In the genomic region with DNA sequence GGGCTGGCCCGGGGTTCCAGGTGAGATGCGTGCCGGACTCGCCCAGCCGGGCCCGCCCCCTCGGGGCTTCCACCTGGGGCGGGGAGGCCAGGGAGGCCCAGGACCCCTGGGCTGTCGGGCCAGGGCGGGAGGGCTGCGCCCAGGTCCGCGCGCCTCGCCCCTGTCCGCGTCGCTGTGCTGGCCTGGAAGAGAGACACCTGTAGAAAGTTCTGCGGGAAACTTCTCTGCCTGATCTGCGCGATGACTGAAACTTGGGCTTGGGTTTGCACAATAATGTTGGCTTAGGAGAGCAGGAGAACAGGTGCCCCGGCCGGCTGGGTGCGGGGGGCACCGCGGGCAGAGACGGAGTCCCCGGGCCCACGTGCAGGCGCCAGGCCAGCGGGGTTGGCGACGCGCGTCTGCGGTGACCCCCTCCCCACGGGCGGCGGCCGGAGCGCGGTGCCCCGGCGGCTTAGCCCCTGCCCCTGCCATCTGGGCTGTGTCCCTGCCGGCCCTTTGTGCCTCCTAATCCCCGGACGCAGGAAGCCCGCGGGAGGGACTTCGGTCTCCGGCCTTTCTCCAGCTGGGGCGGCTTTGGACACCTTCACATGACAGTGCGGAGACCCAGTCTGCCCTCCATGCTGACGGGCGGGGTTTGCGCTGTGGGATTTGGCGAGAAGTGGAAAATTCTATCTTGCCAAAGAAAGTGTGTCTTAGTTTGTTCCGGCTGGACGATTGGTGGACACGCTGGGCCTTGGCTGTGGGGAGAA, we compare ENCODE assay signal across 1 cellular context.
TF ChIP-seq lines count a peak whose summit lies in the region.

No MANE protein-coding gene starts in this region.

TF ChIP-seq in HepG2, 621 proteins besides CTCF, POLR2A, EP300 and RAD21 (continued from another document):
- TF ChIP-seq, protein P1, sequence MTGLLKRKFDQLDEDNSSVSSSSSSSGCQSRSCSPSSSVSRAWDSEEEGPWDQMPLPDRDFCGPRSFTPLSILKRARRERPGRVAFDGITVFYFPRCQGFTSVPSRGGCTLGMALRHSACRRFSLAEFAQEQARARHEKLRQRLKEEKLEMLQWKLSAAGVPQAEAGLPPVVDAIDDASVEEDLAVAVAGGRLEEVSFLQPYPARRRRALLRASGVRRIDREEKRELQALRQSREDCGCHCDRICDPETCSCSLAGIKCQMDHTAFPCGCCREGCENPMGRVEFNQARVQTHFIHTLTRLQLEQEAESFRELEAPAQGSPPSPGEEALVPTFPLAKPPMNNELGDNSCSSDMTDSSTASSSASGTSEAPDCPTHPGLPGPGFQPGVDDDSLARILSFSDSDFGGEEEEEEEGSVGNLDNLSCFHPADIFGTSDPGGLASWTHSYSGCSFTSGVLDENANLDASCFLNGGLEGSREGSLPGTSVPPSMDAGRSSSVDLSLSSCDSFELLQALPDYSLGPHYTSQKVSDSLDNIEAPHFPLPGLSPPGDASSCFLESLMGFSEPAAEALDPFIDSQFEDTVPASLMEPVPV (CRISPR knock-in tag; IDR thresholded peaks at IDR 0.05), result peak; percentile 55; the same call in 1 of the 2 replicates
- TF ChIP-seq ARID2 (CRISPR knock-in tag; IDR thresholded peaks at IDR 0.05; ENCODE audit: borderline replicate concordance) (0 out of 2 replicates have a peak, but pooled peaks have one; percentile 59), ZNF713 (CRISPR knock-in tag; IDR thresholded peaks at IDR 0.05) (no peak), IKZF1 (IDR thresholded peaks at IDR 0.05) (no peak), KLF15 (CRISPR knock-in tag; IDR thresholded peaks at IDR 0.05; ENCODE audit: borderline replicate concordance) (no peak), ZBTB39 (CRISPR knock-in tag; IDR thresholded peaks at IDR 0.05) (no peak), ZBTB2 (CRISPR knock-in tag; IDR thresholded peaks at IDR 0.05; ENCODE audit: low read depth) (no peak), ZNF704 (CRISPR knock-in tag; IDR thresholded peaks at IDR 0.05; ENCODE audit: borderline replicate concordance) (no peak; the same call in 1 of the 2 replicates), SMAD9 (CRISPR knock-in tag; IDR thresholded peaks at IDR 0.05) (no peak), ZFP36L2 (CRISPR knock-in tag; IDR thresholded peaks at IDR 0.05) (no peak), SETDB1 (CRISPR knock-in tag; IDR thresholded peaks at IDR 0.05; ENCODE audit: borderline replicate concordance) (no peak), ZNF232 (CRISPR knock-in tag; IDR thresholded peaks at IDR 0.05; ENCODE audit: borderline replicate concordance) (peak; percentile 37; the same call in 1 of the 2 replicates), ZNF552 (CRISPR knock-in tag; IDR thresholded peaks at IDR 0.05; ENCODE audit: borderline replicate concordance) (no peak), ZNF30 (CRISPR knock-in tag; IDR thresholded peaks at IDR 0.05) (no peak), TAF15 (IDR thresholded peaks at IDR 0.05; ENCODE audit: low read depth, low read length, poor library complexity, severe bottlenecking) (no peak), ZNF83 (CRISPR knock-in tag; IDR thresholded peaks at IDR 0.05; ENCODE audit: borderline replicate concordance) (no peak), E2F1 (CRISPR knock-in tag; IDR thresholded peaks at IDR 0.05) (no peak; the same call in 1 of the 2 replicates), ZNF562 (CRISPR knock-in tag; IDR thresholded peaks at IDR 0.05; ENCODE audit: borderline replicate concordance) (no peak), ZFX (CRISPR knock-in tag; IDR thresholded peaks at IDR 0.05; ENCODE audit: low read depth) (peak; percentile 62), ZNF850 (CRISPR knock-in tag; conservative IDR thresholded peaks at IDR 0.05) (no peak), RARA (CRISPR knock-in tag; IDR thresholded peaks at IDR 0.05) (no peak), FOXO1 (CRISPR knock-in tag; IDR thresholded peaks at IDR 0.05) (no peak), ZNF678 (CRISPR knock-in tag; IDR thresholded peaks at IDR 0.05) (no peak), ZFP90 (CRISPR knock-in tag; IDR thresholded peaks at IDR 0.05; ENCODE audit: borderline replicate concordance) (no peak; the same call in 1 of the 2 replicates), SMAD1 (CRISPR knock-in tag; IDR thresholded peaks at IDR 0.05; ENCODE audit: borderline replicate concordance, low read depth) (no peak), KDM3A (CRISPR knock-in tag; IDR thresholded peaks at IDR 0.05; ENCODE audit: low read depth) (no peak), MXD4 (CRISPR knock-in tag; IDR thresholded peaks at IDR 0.05) (peak; percentile 85), ATF1 (CRISPR knock-in tag; IDR thresholded peaks at IDR 0.05) (no peak), KDM5B (CRISPR knock-in tag; IDR thresholded peaks at IDR 0.05; ENCODE audit: borderline replicate concordance) (no peak), HDAC1 (CRISPR knock-in tag; IDR thresholded peaks at IDR 0.05) (no peak; the same call in 1 of the 2 replicates)
- TF ChIP-seq, protein P2, sequence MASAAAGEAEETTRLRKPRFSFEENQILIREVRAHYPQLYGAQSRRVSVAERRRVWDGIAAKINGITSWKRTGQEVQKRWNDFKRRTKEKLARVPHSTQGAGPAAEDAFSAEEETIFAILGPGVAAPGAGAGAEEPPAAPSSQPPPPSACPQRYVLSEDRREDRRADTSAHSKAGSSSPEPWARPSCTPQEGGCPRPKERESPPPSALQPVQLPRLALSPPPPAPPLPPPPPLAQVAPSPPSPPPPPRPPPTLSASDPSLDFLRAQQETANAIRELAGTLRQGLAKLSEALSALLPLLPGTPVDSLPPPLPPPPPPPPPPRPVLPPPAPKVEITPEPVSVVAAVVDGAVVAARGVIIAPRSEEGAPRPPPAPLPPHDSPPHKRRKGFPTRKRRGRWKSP (CRISPR knock-in tag; IDR thresholded peaks at IDR 0.05), result peak; percentile 65; the same call in 1 of the 2 replicates
- TF ChIP-seq, protein P3, sequence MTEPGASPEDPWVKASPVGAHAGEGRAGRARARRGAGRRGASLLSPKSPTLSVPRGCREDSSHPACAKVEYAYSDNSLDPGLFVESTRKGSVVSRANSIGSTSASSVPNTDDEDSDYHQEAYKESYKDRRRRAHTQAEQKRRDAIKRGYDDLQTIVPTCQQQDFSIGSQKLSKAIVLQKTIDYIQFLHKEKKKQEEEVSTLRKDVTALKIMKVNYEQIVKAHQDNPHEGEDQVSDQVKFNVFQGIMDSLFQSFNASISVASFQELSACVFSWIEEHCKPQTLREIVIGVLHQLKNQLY (CRISPR knock-in tag; IDR thresholded peaks at IDR 0.05), result 0 out of 2 replicates have a peak, but pooled peaks have one; percentile 10
- TF ChIP-seq, protein P4, sequence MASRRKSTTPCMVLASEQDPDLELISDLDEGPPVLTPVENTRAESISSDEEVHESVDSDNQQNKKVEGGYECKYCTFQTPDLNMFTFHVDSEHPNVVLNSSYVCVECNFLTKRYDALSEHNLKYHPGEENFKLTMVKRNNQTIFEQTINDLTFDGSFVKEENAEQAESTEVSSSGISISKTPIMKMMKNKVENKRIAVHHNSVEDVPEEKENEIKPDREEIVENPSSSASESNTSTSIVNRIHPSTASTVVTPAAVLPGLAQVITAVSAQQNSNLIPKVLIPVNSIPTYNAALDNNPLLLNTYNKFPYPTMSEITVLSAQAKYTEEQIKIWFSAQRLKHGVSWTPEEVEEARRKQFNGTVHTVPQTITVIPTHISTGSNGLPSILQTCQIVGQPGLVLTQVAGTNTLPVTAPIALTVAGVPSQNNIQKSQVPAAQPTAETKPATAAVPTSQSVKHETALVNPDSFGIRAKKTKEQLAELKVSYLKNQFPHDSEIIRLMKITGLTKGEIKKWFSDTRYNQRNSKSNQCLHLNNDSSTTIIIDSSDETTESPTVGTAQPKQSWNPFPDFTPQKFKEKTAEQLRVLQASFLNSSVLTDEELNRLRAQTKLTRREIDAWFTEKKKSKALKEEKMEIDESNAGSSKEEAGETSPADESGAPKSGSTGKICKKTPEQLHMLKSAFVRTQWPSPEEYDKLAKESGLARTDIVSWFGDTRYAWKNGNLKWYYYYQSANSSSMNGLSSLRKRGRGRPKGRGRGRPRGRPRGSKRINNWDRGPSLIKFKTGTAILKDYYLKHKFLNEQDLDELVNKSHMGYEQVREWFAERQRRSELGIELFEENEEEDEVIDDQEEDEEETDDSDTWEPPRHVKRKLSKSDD (CRISPR knock-in tag; IDR thresholded peaks at IDR 0.05; ENCODE audit: low read depth), result no peak
- TF ChIP-seq, protein P5, sequence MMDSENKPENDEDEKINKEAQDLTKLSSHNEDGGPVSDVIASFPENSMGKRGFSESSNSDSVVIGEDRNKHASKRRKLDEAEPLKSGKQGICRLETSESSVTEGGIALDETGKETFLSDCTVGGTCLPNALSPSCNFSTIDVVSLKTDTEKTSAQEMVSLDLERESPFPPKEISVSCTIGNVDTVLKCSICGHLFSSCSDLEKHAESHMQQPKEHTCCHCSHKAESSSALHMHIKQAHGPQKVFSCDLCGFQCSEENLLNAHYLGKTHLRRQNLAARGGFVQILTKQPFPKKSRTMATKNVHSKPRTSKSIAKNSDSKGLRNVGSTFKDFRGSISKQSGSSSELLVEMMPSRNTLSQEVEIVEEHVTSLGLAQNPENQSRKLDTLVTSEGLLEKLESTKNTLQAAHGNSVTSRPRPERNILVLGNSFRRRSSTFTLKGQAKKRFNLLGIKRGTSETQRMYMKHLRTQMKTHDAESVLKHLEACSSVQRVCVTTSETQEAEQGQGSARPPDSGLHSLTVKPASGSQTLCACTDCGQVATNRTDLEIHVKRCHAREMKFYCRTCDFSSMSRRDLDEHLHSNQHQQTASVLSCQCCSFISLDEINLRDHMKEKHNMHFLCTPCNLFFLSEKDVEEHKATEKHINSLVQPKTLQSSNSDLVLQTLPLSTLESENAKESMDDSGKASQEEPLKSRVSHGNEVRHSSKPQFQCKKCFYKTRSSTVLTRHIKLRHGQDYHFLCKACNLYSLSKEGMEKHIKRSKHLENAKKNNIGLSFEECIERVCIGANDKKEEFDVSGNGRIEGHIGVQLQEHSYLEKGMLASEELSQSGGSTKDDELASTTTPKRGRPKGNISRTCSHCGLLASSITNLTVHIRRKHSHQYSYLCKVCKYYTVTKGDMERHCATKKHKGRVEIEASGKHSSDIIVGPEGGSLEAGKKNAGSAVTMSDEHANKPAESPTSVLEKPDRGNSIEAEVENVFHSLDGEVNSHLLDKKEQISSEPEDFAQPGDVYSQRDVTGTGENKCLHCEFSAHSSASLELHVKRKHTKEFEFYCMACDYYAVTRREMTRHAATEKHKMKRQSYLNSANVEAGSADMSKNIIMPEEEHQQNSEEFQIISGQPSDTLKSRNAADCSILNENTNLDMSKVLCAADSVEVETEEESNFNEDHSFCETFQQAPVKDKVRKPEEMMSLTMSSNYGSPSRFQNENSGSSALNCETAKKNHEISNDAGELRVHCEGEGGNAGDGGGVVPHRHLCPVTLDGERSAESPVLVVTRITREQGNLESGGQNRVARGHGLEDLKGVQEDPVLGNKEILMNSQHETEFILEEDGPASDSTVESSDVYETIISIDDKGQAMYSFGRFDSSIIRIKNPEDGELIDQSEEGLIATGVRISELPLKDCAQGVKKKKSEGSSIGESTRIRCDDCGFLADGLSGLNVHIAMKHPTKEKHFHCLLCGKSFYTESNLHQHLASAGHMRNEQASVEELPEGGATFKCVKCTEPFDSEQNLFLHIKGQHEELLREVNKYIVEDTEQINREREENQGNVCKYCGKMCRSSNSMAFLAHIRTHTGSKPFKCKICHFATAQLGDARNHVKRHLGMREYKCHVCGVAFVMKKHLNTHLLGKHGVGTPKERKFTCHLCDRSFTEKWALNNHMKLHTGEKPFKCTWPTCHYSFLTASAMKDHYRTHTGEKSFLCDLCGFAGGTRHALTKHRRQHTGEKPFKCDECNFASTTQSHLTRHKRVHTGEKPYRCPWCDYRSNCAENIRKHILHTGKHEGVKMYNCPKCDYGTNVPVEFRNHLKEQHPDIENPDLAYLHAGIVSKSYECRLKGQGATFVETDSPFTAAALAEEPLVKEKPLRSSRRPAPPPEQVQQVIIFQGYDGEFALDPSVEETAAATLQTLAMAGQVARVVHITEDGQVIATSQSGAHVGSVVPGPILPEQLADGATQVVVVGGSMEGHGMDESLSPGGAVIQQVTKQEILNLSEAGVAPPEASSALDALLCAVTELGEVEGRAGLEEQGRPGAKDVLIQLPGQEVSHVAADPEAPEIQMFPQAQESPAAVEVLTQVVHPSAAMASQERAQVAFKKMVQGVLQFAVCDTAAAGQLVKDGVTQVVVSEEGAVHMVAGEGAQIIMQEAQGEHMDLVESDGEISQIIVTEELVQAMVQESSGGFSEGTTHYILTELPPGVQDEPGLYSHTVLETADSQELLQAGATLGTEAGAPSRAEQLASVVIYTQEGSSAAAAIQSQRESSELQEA (CRISPR knock-in tag; IDR thresholded peaks at IDR 0.05; ENCODE audit: not compliant biosample characterization), result peak; percentile 85
